Comparison of ENCODE assay signal across 8 cellular contexts in genomic region chr20:25696384-25697131, GRCh38. TPM values are rescaled to one million over a fixed set of nuclear protein-coding genes. Genes with fewer than 3 reads are reported as not detected.
A peak's percentile ranks its signal among the peaks of the same experiment; 100 is the strongest.
DNase-seq lines count a peak whose midpoint lies in the region; ATAC-seq lines count a peak whose summit lies in the region.

TSS of gene ZNF337 (minus strand) at chr20:25696853. CDS start at chr20:25686417, 10,436 bp downstream.

- H3K4me3 Mint-ChIP-seq in effector memory CD8-positive, alpha-beta T cell, result peak within 1 kb of the TSS; percentile 92 to 96
- H3K4me3 Mint-ChIP-seq in memory B cell, result peak within 1 kb of the TSS; percentile 98

- ATAC-seq in GM21360 (IDR thresholded peaks at IDR 0.05; ENCODE audit: unreplicated experiment) (peak; percentile 97), memory B cell (ENCODE audit: low read depth) (peak; percentile 97)
- ATAC-seq in effector memory CD8-positive, alpha-beta T cell (replicated peaks), result peak; percentile 98

- peaks cover 0 to 10% of the 10 kb centered on the region in 2 donors for H3K9me3 Mint-ChIP-seq in effector memory CD8-positive, alpha-beta T cell
- H3K9me3 Mint-ChIP-seq in memory B cell, result peaks cover 11% of the 10 kb centered on the region

- peaks cover 10 to 24% of the 10 kb centered on the region in 2 donors for H3K4me1 Mint-ChIP-seq in effector memory CD8-positive, alpha-beta T cell (ENCODE audit: low read depth in 2 of 2)
- H3K4me1 Mint-ChIP-seq in memory B cell, result peaks cover 19% of the 10 kb centered on the region

- peak within 1 kb of the TSS; percentile 95 for H3K27ac Mint-ChIP-seq in effector memory CD8-positive, alpha-beta T cell
- peak within 1 kb of the TSS; percentile 91 for H3K27ac Mint-ChIP-seq in memory B cell

- DNase-seq in COR-L47 (lab: John Stamatoyannopoulos, UW) (peak; percentile 93), HT1080 (ENCODE audit: low read depth) (peak; percentile 96), NOMO-1 treated with DMSO at 0.1 percent for 48 hours (lab: John Stamatoyannopoulos, UW; ENCODE audit: unreplicated experiment) (peak; percentile 87), memory B cell (ENCODE audit: low spot score in 2 of 2) (peak; percentile 82 to 94)
- DNase-seq in activated CD8-positive, alpha-beta memory T cell treated with anti-CD3 and anti-CD28 coated beads for 4 hours (ENCODE audit: low read depth in 2 of 2), result peak; percentile 88 to 89
- DNase-seq in effector memory CD8-positive, alpha-beta T cell, result peak; percentile 90 to 92 (median 91)
- peak; percentile 87 for DNase-seq in stimulated activated CD8-positive, alpha-beta memory T cell treated with anti-CD3 and anti-CD28 coated beads, Interleukin-12 subunit alpha, Interleukin-12 subunit beta, amount 100 ng/mL, for 24 hours (ENCODE audit: extremely low read depth)

- peaks cover 13% of the 10 kb centered on the region for H3K36me3 Mint-ChIP-seq in effector memory CD8-positive, alpha-beta T cell (ENCODE audit: insufficient read depth)
- H3K36me3 Mint-ChIP-seq in memory B cell, result peaks cover 9% of the 10 kb centered on the region

- no peaks in the 10 kb centered on the region for H3K27me3 Mint-ChIP-seq in effector memory CD8-positive, alpha-beta T cell
- H3K27me3 Mint-ChIP-seq in memory B cell, result no peaks in the 10 kb centered on the region

RNA-seq across cellular contexts. Expression of gene ZNF337, which starts in this region (rescaled TPM):
- total RNA-seq in HT1080 (2014; rRNA removed; shearing (Covaris generic)), result 8.1 and 8.3 TPM in 2 replicates
- 9.3 and 11.0 TPM in 2 replicates for polyA plus RNA-seq in HT1080 (2015; cell fraction: cytosol; rRNA removed)
- polyA plus RNA-seq in HT1080 (2015; cell fraction: nucleus; rRNA removed), result 46.4 and 52.4 TPM in 2 replicates

Comparison
In these comparisons a context has a peak if more than half of its experiments do, and no peak if none do; other contexts are left out.
1. Peak in every context shown above with its lines: DNase-seq and ATAC-seq.